10 cellular contexts compared by ENCODE assay signal in genomic region chr1:246577720-246578106, GRCh38. TPM values are rescaled to one million over a fixed set of nuclear protein-coding genes. Genes with fewer than 3 reads are reported as not detected.
DNase-seq lines count a peak whose midpoint lies in the region; ATAC-seq and TF ChIP-seq lines count a peak whose summit lies in the region.
"Had no signal": no experiment of that assay in that cellular context is flagged by ENCODE, and none has a peak within 500 bp of the region (broad histone marks: within the 10 kb centered on the region; RNA-seq: fewer than 3 reads in every experiment).

No MANE protein-coding gene starts in this region.

- ATAC-seq in activated naive CD4-positive, alpha-beta T cell treated with anti-CD3 and anti-CD28 coated beads, Interleukin-2, amount 50 U/mL, for 72 hours, result peak in 1 of 2 donors; percentile 39
- no peak for ATAC-seq in naive thymus-derived CD4-positive, alpha-beta T cell
- no peak for ATAC-seq in WTC11

- no peaks in the 10 kb centered on the region for H3K27me3 Mint-ChIP-seq in CD4-positive, alpha-beta memory T cell
- H3K27me3 Mint-ChIP-seq in naive thymus-derived CD4-positive, alpha-beta T cell, result no peaks in the 10 kb centered on the region
- H3K27me3 Mint-ChIP-seq in WTC11 (ENCODE audit: low read depth), result no peaks in the 10 kb centered on the region

- H3K9me3 ChIP-seq in CD4-positive, alpha-beta memory T cell (ENCODE audit: control insufficient read depth in 1 of 2, low read length in 2 of 2), result no peaks in the 10 kb centered on the region
- H3K9me3 ChIP-seq in naive thymus-derived CD4-positive, alpha-beta T cell (ENCODE audit: control insufficient read depth in 2 of 3, low read length in 3 of 3), result no peaks in the 10 kb centered on the region

- peak overlapping the region in 7 of 8 donors; percentile 75 to 96 (median 79) for H3K4me3 Mint-ChIP-seq in CD4-positive, alpha-beta memory T cell
- peak overlapping the region; percentile 2 to 87 (median 81) for H3K4me3 Mint-ChIP-seq in naive thymus-derived CD4-positive, alpha-beta T cell
- H3K4me3 Mint-ChIP-seq in WTC11, result no peak overlapping the region

- CTCF ChIA-PET in CD4-positive, alpha-beta memory T cell (lab: Charles Lee; ENCODE audit: partially characterized antibody), result no interaction called here
- CTCF ChIA-PET in naive thymus-derived CD4-positive, alpha-beta T cell (lab: Charles Lee), result no interaction called here
- CTCF ChIA-PET in WTC11 (lab: Charles Lee), result no interaction called here

- H3K4me3 ChIP-seq in CD4-positive, alpha-beta memory T cell (ENCODE audit: low read length in 2 of 2), result peak overlapping the region in 1 of 2 donors; percentile 12
- no peak overlapping the region for H3K4me3 ChIP-seq in Jurkat, Clone E6-1 (ENCODE audit: low read length)
- no peak overlapping the region for H3K4me3 ChIP-seq in naive thymus-derived CD4-positive, alpha-beta T cell (ENCODE audit: low read length)

- H3K36me3 ChIP-seq in CD4-positive, alpha-beta memory T cell (ENCODE audit: insufficient read depth, low read length), result peaks cover 7% of the 10 kb centered on the region
- peaks cover 0 to 8% (median 0%) of the 10 kb centered on the region in 3 experiments for H3K36me3 ChIP-seq in naive thymus-derived CD4-positive, alpha-beta T cell (ENCODE audit: control insufficient read depth in 2 of 3, insufficient read depth in 3 of 3, low read length in 3 of 3)

- H3K27me3 ChIP-seq in CD4-positive, alpha-beta memory T cell (ENCODE audit: insufficient read depth, low read length), result no peaks in the 10 kb centered on the region
- H3K27me3 ChIP-seq in naive thymus-derived CD4-positive, alpha-beta T cell (ENCODE audit: control insufficient read depth in 2 of 2, insufficient read depth in 2 of 2, low read length in 2 of 2), result no peaks in the 10 kb centered on the region

- intact Hi-C loops in CD4-positive, alpha-beta memory T cell (cut with micrococcal nuclease), result loop anchor here (1.0 kb wide), 1 partner anchor 10 kb away; no protein-coding TSS in a partner anchor
- intact Hi-C loops in naive thymus-derived CD4-positive, alpha-beta T cell (cut with micrococcal nuclease), result loop anchor here in 1 of 2 donors (1.0 kb wide), 2 partner anchors 10 to 14 kb away; no protein-coding TSS in a partner anchor

- no peak for TF ChIP-seq CTCF in WTC11 (IDR thresholded peaks at IDR 0.05)

- no peak for DNase-seq in CD4-positive, alpha-beta memory T cell
- DNase-seq in Jurkat, Clone E6-1 (ENCODE audit: low read depth, low spot score), result peak; percentile 75
- DNase-seq in activated naive CD4-positive, alpha-beta T cell treated with anti-CD3 and anti-CD28 coated beads, Interleukin-2, amount 50 U/mL, for 72 hours (ENCODE audit: low spot score in 2 of 2), result no peak
- no peak for DNase-seq in naive thymus-derived CD4-positive, alpha-beta T cell
- no peak for DNase-seq in SHP77 treated with DMSO at 0.1 percent for 48 hours (lab: John Stamatoyannopoulos, UW)
- no peak for DNase-seq in iPS-NIHi7 (ENCODE audit: extremely low spot score)
- no peak for DNase-seq in stimulated activated CD4-positive, alpha-beta T cell treated with anti-CD3 and anti-CD28 coated beads, Interleukin-15, amount 100 ng/mL, for 24 hours
- no peak for DNase-seq in WTC11 (ENCODE audit: low spot score)
- DNase-seq: NCI-H2171 treated with DMSO at 0.1 percent for 48 hours, T-helper 9 cell had no signal

- peak overlapping the region; percentile 73 to 95 (median 88) for H3K27ac Mint-ChIP-seq in CD4-positive, alpha-beta memory T cell
- peak overlapping the region; percentile 75 to 83 for H3K27ac Mint-ChIP-seq in activated naive CD4-positive, alpha-beta T cell treated with anti-CD3 and anti-CD28 coated beads, Interleukin-2, amount 50 U/mL, for 72 hours
- peak overlapping the region; percentile 36 to 90 (median 82) for H3K27ac Mint-ChIP-seq in naive thymus-derived CD4-positive, alpha-beta T cell
- H3K27ac Mint-ChIP-seq in WTC11, result no peak overlapping the region

- H3K36me3 Mint-ChIP-seq in CD4-positive, alpha-beta memory T cell, result peaks cover 24 to 38% of the 10 kb centered on the region in 2 donors
- peaks cover 0 to 14% of the 10 kb centered on the region in 2 donors for H3K36me3 Mint-ChIP-seq in activated naive CD4-positive, alpha-beta T cell treated with anti-CD3 and anti-CD28 coated beads, Interleukin-2, amount 50 U/mL, for 72 hours
- peaks cover 0 to 35% (median 24%) of the 10 kb centered on the region in 5 donors for H3K36me3 Mint-ChIP-seq in naive thymus-derived CD4-positive, alpha-beta T cell
- H3K36me3 Mint-ChIP-seq in WTC11, result no peaks in the 10 kb centered on the region

- H3K4me1 ChIP-seq in CD4-positive, alpha-beta memory T cell (ENCODE audit: insufficient read depth, low read length), result peaks cover 83% of the 10 kb centered on the region
- H3K4me1 ChIP-seq in naive thymus-derived CD4-positive, alpha-beta T cell (ENCODE audit: control insufficient read depth in 2 of 2, insufficient read depth in 2 of 2, low read length in 2 of 2), result peaks cover 0 to 53% of the 10 kb centered on the region in 2 donors

- POLR2A ChIA-PET in CD4-positive, alpha-beta memory T cell (lab: Charles Lee; ENCODE audit: partially characterized antibody), result interaction anchor here (3.9 kb wide), 1 partner anchor 11 kb away, joined by 16 read pairs; the partner anchor contains the start of genes CNST and TFB2M
- POLR2A ChIA-PET in naive thymus-derived CD4-positive, alpha-beta T cell (lab: Charles Lee), result interaction anchor here (0.7 kb wide), 1 partner anchor 61 kb away, joined by 4 read pairs; no protein-coding TSS in a partner anchor
- POLR2A ChIA-PET in WTC11 (lab: Charles Lee), result no interaction called here

- H3K9me3 Mint-ChIP-seq in CD4-positive, alpha-beta memory T cell, result peaks cover 0 to 3% (median 0%) of the 10 kb centered on the region in 8 donors
- H3K9me3 Mint-ChIP-seq in activated naive CD4-positive, alpha-beta T cell treated with anti-CD3 and anti-CD28 coated beads, Interleukin-2, amount 50 U/mL, for 72 hours, result no peaks in the 10 kb centered on the region
- H3K9me3 Mint-ChIP-seq in naive thymus-derived CD4-positive, alpha-beta T cell, result no peaks in the 10 kb centered on the region
- H3K9me3 Mint-ChIP-seq in WTC11, result no peaks in the 10 kb centered on the region

- peak overlapping the region; percentile 20 for H3K27ac ChIP-seq in CD4-positive, alpha-beta memory T cell (ENCODE audit: low read depth, low read length)
- H3K27ac ChIP-seq in naive thymus-derived CD4-positive, alpha-beta T cell (ENCODE audit: low read depth, low read length), result peak overlapping the region; percentile 68

- peaks cover 45 to 82% (median 65%) of the 10 kb centered on the region in 4 donors for H3K4me1 Mint-ChIP-seq in CD4-positive, alpha-beta memory T cell
- H3K4me1 Mint-ChIP-seq in naive thymus-derived CD4-positive, alpha-beta T cell, result peaks cover 46 to 93% (median 82%) of the 10 kb centered on the region in 7 donors
- H3K4me1 Mint-ChIP-seq in WTC11, result no peaks in the 10 kb centered on the region

TF ChIP-seq in WTC11, 78 proteins besides CTCF, POLR2A, EP300 and RAD21 (continues in another document):
- TF ChIP-seq GRHL2 (CRISPR knock-in tag; IDR thresholded peaks at IDR 0.05; ENCODE audit: insufficient replicate concordance, severe bottlenecking) (no peak), USF2 (CRISPR knock-in tag; IDR thresholded peaks at IDR 0.05) (no peak), MAX (CRISPR knock-in tag; IDR thresholded peaks at IDR 0.05) (no peak), ZNF138 (CRISPR knock-in tag; conservative IDR thresholded peaks at IDR 0.05) (no peak), NR3C1 (CRISPR knock-in tag; conservative IDR thresholded peaks at IDR 0.05; ENCODE audit: low read depth) (no peak), SP1 (CRISPR knock-in tag; conservative IDR thresholded peaks at IDR 0.05) (no peak)

RNA-seq across cellular contexts. Expression of gene CNST, which starts 11.5 kb away (rescaled TPM):
- total RNA-seq in CD4-positive, alpha-beta memory T cell, result 100 to 1,000 TPM in 1 of 2 experiments, 10 to 100 TPM in 1; 97.8 to 103 TPM
- polyA plus RNA-seq in CD4-positive, alpha-beta memory T cell, result 10 to 100 TPM; 36.2 to 58.3 TPM
- polyA plus RNA-seq in Jurkat, Clone E6-1 (2012; ENCODE audit: insufficient read depth, insufficient read length), result 12.9 TPM
- 10 to 100 TPM; 27.2 to 40.7 TPM for total RNA-seq in activated naive CD4-positive, alpha-beta T cell treated with anti-CD3 and anti-CD28 coated beads, Interleukin-2, amount 50 U/mL, for 72 hours
- total RNA-seq in naive thymus-derived CD4-positive, alpha-beta T cell, result 100 to 1,000 TPM in 2 of 5 experiments, 10 to 100 TPM in 3; 30.5 to 111 (median 80.2) TPM
- polyA plus RNA-seq in naive thymus-derived CD4-positive, alpha-beta T cell, result 10 to 100 TPM; 52.8 to 58.8 TPM
- total RNA-seq in WTC11 (2021), result 17.2 to 18.4 TPM (median 17.5 TPM) in 3 replicates

RNA-seq across cellular contexts. Expression of gene TFB2M, which starts 11.7 kb away (rescaled TPM):
- 1 to 10 TPM; 8.8 to 9.6 TPM for total RNA-seq in CD4-positive, alpha-beta memory T cell
- polyA plus RNA-seq in CD4-positive, alpha-beta memory T cell, result 10 to 100 TPM; 16.4 to 29.0 TPM
- polyA plus RNA-seq in Jurkat, Clone E6-1 (2012; ENCODE audit: insufficient read depth, insufficient read length), result 17.7 TPM
- total RNA-seq in activated naive CD4-positive, alpha-beta T cell treated with anti-CD3 and anti-CD28 coated beads, Interleukin-2, amount 50 U/mL, for 72 hours, result 10 to 100 TPM; 11.9 to 17.6 TPM
- 10 to 100 TPM in 3 of 5 experiments, 1 to 10 TPM in 2; 9.5 to 12.2 (median 10.3) TPM for total RNA-seq in naive thymus-derived CD4-positive, alpha-beta T cell
- 10 to 100 TPM; 12.1 to 18.2 TPM for polyA plus RNA-seq in naive thymus-derived CD4-positive, alpha-beta T cell
- 16.1 to 17.3 TPM (median 16.5 TPM) in 3 replicates for total RNA-seq in WTC11 (2021)
